In the genomic region with DNA sequence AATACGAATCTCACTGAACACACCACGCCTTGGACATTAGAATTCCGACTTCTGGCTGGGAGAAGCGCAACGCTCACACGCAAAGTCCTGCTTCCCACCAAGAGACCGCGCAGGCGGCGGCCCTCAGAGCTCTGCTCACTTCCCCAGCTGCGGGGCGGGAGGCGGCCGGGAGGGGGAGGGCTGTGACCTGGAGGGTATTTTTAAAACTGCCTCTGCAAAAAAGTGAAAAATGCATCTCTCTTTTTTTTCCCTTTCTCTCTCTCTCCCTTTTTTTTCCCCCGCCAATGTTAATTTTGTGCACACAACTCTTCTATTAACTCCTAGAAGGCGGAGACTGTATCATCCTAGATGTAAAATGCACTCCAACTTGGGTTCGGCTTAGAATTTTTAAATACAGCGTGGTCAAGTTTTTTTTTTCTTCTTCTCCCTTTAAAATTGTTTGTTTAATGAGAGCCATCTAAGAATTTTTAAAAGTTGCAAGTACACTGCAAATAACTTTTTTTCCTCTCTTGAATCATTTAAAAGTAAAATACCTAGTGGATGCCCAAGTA, we compare ENCODE assay signal across 8 cellular contexts.
A peak's percentile ranks its signal among the peaks of the same experiment; 100 is the strongest.
DNase-seq lines count a peak whose midpoint lies in the region; ATAC-seq and TF ChIP-seq lines count a peak whose summit lies in the region.

No MANE protein-coding gene starts in this region.

- H3K27me3 Mint-ChIP-seq in stimulated activated naive CD8-positive, alpha-beta T cell treated with anti-CD3 and anti-CD28 coated beads, Interleukin-15, amount 100 ng/mL, for 72 hours, result peaks cover under 1% of the 10 kb centered on the region

- peak overlapping the region; percentile 68 for H3K27ac ChIP-seq in angular gyrus (ENCODE audit: low read depth, low read length)

- peak; percentile 33 for TF ChIP-seq CTCF in GM12873 (IDR thresholded peaks at IDR 0.05; ENCODE audit: insufficient read depth, low read depth, low read length, missing control alignments)

- peaks cover 40% of the 10 kb centered on the region for H3K4me1 Mint-ChIP-seq in stimulated activated naive CD8-positive, alpha-beta T cell treated with anti-CD3 and anti-CD28 coated beads, Interleukin-15, amount 100 ng/mL, for 72 hours

- DNase-seq in HuH-7.5 (ENCODE audit: low spot score) (peak; percentile 69), iPS-NIHi7 (ENCODE audit: extremely low spot score) (peak; percentile 70), NCI-H526 (lab: John Stamatoyannopoulos, UW) (no peak), NCI-H2081 treated with DMSO at 0.1 percent for 48 hours (lab: John Stamatoyannopoulos, UW) (no peak)
- no peak for DNase-seq in stimulated activated naive CD8-positive, alpha-beta T cell treated with anti-CD3 and anti-CD28 coated beads, Interleukin-15, amount 100 ng/mL, for 72 hours

- peak; percentile 40 for ATAC-seq in GM21619 (IDR thresholded peaks at IDR 0.05; ENCODE audit: unreplicated experiment)
- ATAC-seq in stimulated activated naive CD8-positive, alpha-beta T cell treated with anti-CD3 and anti-CD28 coated beads, Interleukin-15, amount 100 ng/mL, for 72 hours, result peak; percentile 71

- H3K4me3 Mint-ChIP-seq in stimulated activated naive CD8-positive, alpha-beta T cell treated with anti-CD3 and anti-CD28 coated beads, Interleukin-15, amount 100 ng/mL, for 72 hours, result peak overlapping the region; percentile 97 to 98

- H3K27ac Mint-ChIP-seq in stimulated activated naive CD8-positive, alpha-beta T cell treated with anti-CD3 and anti-CD28 coated beads, Interleukin-15, amount 100 ng/mL, for 72 hours, result peak overlapping the region; percentile 99 to 100

- no peaks in the 10 kb centered on the region for H3K9me3 Mint-ChIP-seq in stimulated activated naive CD8-positive, alpha-beta T cell treated with anti-CD3 and anti-CD28 coated beads, Interleukin-15, amount 100 ng/mL, for 72 hours

Comparison
In these comparisons a context has a peak if more than half of its experiments do, and no peak if none do; other contexts are left out.
1. DNase-seq: peak in HuH-7.5 (single experiment) and iPS-NIHi7 (single experiment); none in stimulated activated naive CD8-positive, alpha-beta T cell treated with anti-CD3 and anti-CD28 coated beads, Interleukin-15, amount 100 ng/mL, for 72 hours (0 of 2), NCI-H526 (0 of 2) and NCI-H2081 treated with DMSO at 0.1 percent for 48 hours (single experiment).